In genomic region chr10:17663450-17663849, GRCh38 we compare ENCODE assay signal across 16 cellular contexts.
"Had no signal": no experiment of that assay in that cellular context is flagged by ENCODE, and none has a peak within 500 bp of the region (broad histone marks: within the 10 kb centered on the region; RNA-seq: fewer than 3 reads in every experiment).

No MANE protein-coding gene starts in this region.

- H3K36me3 ChIP-seq: brain microvascular endothelial cell, gastroesophageal sphincter, neural progenitor cell, ovary had no signal

- H3K27me3 ChIP-seq: brain microvascular endothelial cell, dorsolateral prefrontal cortex, gastroesophageal sphincter, neural progenitor cell, ovary, testis, upper lobe of right lung had no signal

- H3K27ac Mint-ChIP-seq: neural progenitor cell; stimulated activated naive CD8-positive, alpha-beta T cell treated with anti-CD3 and anti-CD28 coated beads, Interleukin-15, Interleukin-2, amounts not matched to agents 100 ng/mL and 50 ng/mL, for 24 hours had no signal

- H3K4me1 Mint-ChIP-seq: neural progenitor cell had no signal

- H3K4me3 Mint-ChIP-seq: activated T-cell treated with anti-CD3 and anti-CD28 coated beads, Interleukin-2, amount 50 U/mL, for 4 hours; neural progenitor cell; stimulated activated naive CD8-positive, alpha-beta T cell treated with anti-CD3 and anti-CD28 coated beads, Interleukin-15, Interleukin-2, amounts not matched to agents 100 ng/mL and 50 ng/mL, for 24 hours had no signal

- H3K27ac ChIP-seq: brain microvascular endothelial cell, gastroesophageal sphincter, neural progenitor cell, testis, upper lobe of right lung had no signal

- ATAC-seq: activated T-cell treated with anti-CD3 and anti-CD28 coated beads, Interleukin-2, amount 50 U/mL, for 4 hours; gastroesophageal sphincter; upper lobe of right lung had no signal

- H3K4me1 ChIP-seq: neural progenitor cell, testis had no signal

- H3K27me3 Mint-ChIP-seq: stimulated activated naive CD8-positive, alpha-beta T cell treated with anti-CD3 and anti-CD28 coated beads, Interleukin-15, Interleukin-2, amounts not matched to agents 100 ng/mL and 50 ng/mL, for 24 hours had no signal

- DNase-seq: activated CD4-positive, alpha-beta T cell treated with anti-CD3 and anti-CD28 coated beads, Interleukin-2, amount 50 U/mL, for 4 hours; activated CD4-positive, CD25-positive, alpha-beta regulatory T cell treated with anti-CD3 and anti-CD28 coated beads, Interleukin-2, amount 50 U/mL, for 72 hours; activated naive CD4-positive, alpha-beta T cell treated with Interleukin-2 at 50 U/mL for 16 hours; activated T-cell treated with anti-CD3 and anti-CD28 coated beads, Interleukin-2, amount 50 U/mL, for 4 hours; amygdala; brain microvascular endothelial cell; dorsolateral prefrontal cortex; mesendoderm; ovary; stimulated activated CD4-positive, alpha-beta T cell treated with anti-CD3 and anti-CD28 coated beads, Interleukin-4, amount 100 ng/mL, for 1 hour; stimulated activated CD8-positive, alpha-beta memory T cell treated with anti-CD3 and anti-CD28 coated beads, Interleukin-4, amount 100 ng/mL, for 48 hours; testis; upper lobe of right lung had no signal

- H3K9me3 ChIP-seq: gastroesophageal sphincter, ovary, testis, upper lobe of right lung had no signal

- H3K9me3 Mint-ChIP-seq: activated T-cell treated with anti-CD3 and anti-CD28 coated beads, Interleukin-2, amount 50 U/mL, for 4 hours; neural progenitor cell; stimulated activated naive CD8-positive, alpha-beta T cell treated with anti-CD3 and anti-CD28 coated beads, Interleukin-15, Interleukin-2, amounts not matched to agents 100 ng/mL and 50 ng/mL, for 24 hours had no signal

- H3K4me3 ChIP-seq: dorsolateral prefrontal cortex, gastroesophageal sphincter, neural progenitor cell, ovary, testis, upper lobe of right lung had no signal
